Comparison of ENCODE assay signal across 14 cellular contexts in genomic region chr9:32069169-32069813, GRCh38.
DNase-seq lines count a peak whose midpoint lies in the region; ATAC-seq, FAIRE-seq and TF ChIP-seq lines count a peak whose summit lies in the region.
"Had no signal": no experiment of that assay in that cellular context is flagged by ENCODE, and none has a peak within 500 bp of the region (broad histone marks: within the 10 kb centered on the region; RNA-seq: fewer than 3 reads in every experiment).

No MANE protein-coding gene starts in this region.

- H3K27ac ChIP-seq in SK-N-SH (ENCODE audit: low read depth in 2 of 2, low read length in 1 of 2) (no peak overlapping the region), GM12878 (ENCODE audit: control insufficient read depth, insufficient read depth) (no peak overlapping the region)
- H3K27ac ChIP-seq: psoas muscle had no signal

- no peaks in the 10 kb centered on the region for H3K9me2 ChIP-seq in SK-N-SH

- TF ChIP-seq EP300 in SK-N-SH (IDR thresholded peaks at IDR 0.05; ENCODE audit: borderline replicate concordance in 1 of 2, low read depth in 1 of 2, low read length in 1 of 2) (no peak), GM12878 (IDR thresholded peaks at IDR 0.05; ENCODE audit: borderline replicate concordance in 1 of 2, control insufficient read depth in 1 of 2, low read depth in 2 of 2, low read length in 2 of 2) (no peak)

- DNase-seq in SK-N-SH (no peak), KBM-7 (peak; percentile 9), GM12878 (ENCODE audit: low read depth, low spot score) (no peak), putamen (ENCODE audit: low spot score) (no peak), iPS-NIHi7 (ENCODE audit: extremely low spot score) (no peak)
- no peak for DNase-seq in stimulated activated effector memory CD8-positive, alpha-beta T cell treated with anti-CD3 and anti-CD28 coated beads, Interleukin-12 subunit alpha, Interleukin-12 subunit beta, amount 100 ng/mL, for 72 hours (ENCODE audit: low spot score in 2 of 2)
- DNase-seq: caudate nucleus; foreskin fibroblast; NK-92 treated with Interleukin-12 subunit alpha and Interleukin-12 subunit beta, amount 100 ng/mL, for 24 hours; psoas muscle had no signal

- BruUV-seq in GM12878 (replicated peaks; lab: Mats Ljungman, UMichigan), result no TSS peak

- no peaks in the 10 kb centered on the region for H3K36me3 Mint-ChIP-seq in stimulated activated effector memory CD8-positive, alpha-beta T cell treated with anti-CD3 and anti-CD28 coated beads, Interleukin-12 subunit alpha, Interleukin-12 subunit beta, amount 100 ng/mL, for 72 hours

- H3F3A ChIP-seq in SK-N-SH (replicated peaks; ENCODE audit: insufficient read depth), result no peaks in the 10 kb centered on the region

- RAD21 ChIA-PET in GM12878 (lab: Charles Lee; ENCODE audit: unreplicated experiment), result interaction anchor here (1.1 kb wide), 1 partner anchor 960 kb away, joined by 3 read pairs; no protein-coding TSS in a partner anchor

- TF ChIP-seq RAD21 in SK-N-SH (IDR thresholded peaks at IDR 0.05; ENCODE audit: low read length), result no peak
- TF ChIP-seq RAD21 in GM12878 (IDR thresholded peaks at IDR 0.05; ENCODE audit: insufficient read depth, low read depth, low read length), result no peak

- H4K20me1 ChIP-seq in SK-N-SH (ENCODE audit: insufficient read depth), result no peaks in the 10 kb centered on the region
- H4K20me1 ChIP-seq in GM12878 (ENCODE audit: control insufficient read depth, insufficient read depth), result no peaks in the 10 kb centered on the region

- H3K9me3 Mint-ChIP-seq in stimulated activated effector memory CD8-positive, alpha-beta T cell treated with anti-CD3 and anti-CD28 coated beads, Interleukin-12 subunit alpha, Interleukin-12 subunit beta, amount 100 ng/mL, for 72 hours, result no peaks in the 10 kb centered on the region
- H3K9me3 Mint-ChIP-seq: activated T-helper 17 cell treated with anti-CD3 and anti-CD28 coated beads, Interleukin-2, amount 50 U/mL, for 72 hours had no signal

- intact Hi-C loops in GM12878 (cut with micrococcal nuclease; ENCODE audit: unreplicated experiment), result no loop called here

- H3K9ac ChIP-seq in SK-N-SH (no peak overlapping the region), GM12878 (ENCODE audit: control insufficient read depth, insufficient read depth, low read length) (no peak overlapping the region)

- H3K79me2 ChIP-seq in SK-N-SH (ENCODE audit: insufficient read depth) (no peaks in the 10 kb centered on the region), GM12878 (ENCODE audit: control insufficient read depth, insufficient read depth, low read length) (no peaks in the 10 kb centered on the region)

- H3K4me3 Mint-ChIP-seq in stimulated activated effector memory CD8-positive, alpha-beta T cell treated with anti-CD3 and anti-CD28 coated beads, Interleukin-12 subunit alpha, Interleukin-12 subunit beta, amount 100 ng/mL, for 72 hours, result no peak overlapping the region
- H3K4me3 Mint-ChIP-seq: activated T-helper 17 cell treated with anti-CD3 and anti-CD28 coated beads, Interleukin-2, amount 50 U/mL, for 72 hours had no signal

- in situ Hi-C loops in KBM-7 (cut with MboI; ENCODE audit: low pct_unique_long_range_greater_than_20kb, low sequenced_read_pairs) (no loop called here), GM12878 (cut with MboI) (no loop called here)

- H3K4me3 ChIP-seq in SK-N-SH (ENCODE audit: low read depth in 2 of 2, low read length in 1 of 2) (no peak overlapping the region), GM12878 (no peak overlapping the region)
- H3K4me3 ChIP-seq: K562, psoas muscle had no signal

- no peak overlapping the region for H3K27ac Mint-ChIP-seq in stimulated activated effector memory CD8-positive, alpha-beta T cell treated with anti-CD3 and anti-CD28 coated beads, Interleukin-12 subunit alpha, Interleukin-12 subunit beta, amount 100 ng/mL, for 72 hours
- H3K27ac Mint-ChIP-seq: activated T-helper 17 cell treated with anti-CD3 and anti-CD28 coated beads, Interleukin-2, amount 50 U/mL, for 72 hours had no signal

- no peak for TF ChIP-seq POLR2A in GM12878 (IDR thresholded peaks at IDR 0.05; ENCODE audit: low read depth, low read length)

- H2AFZ ChIP-seq in SK-N-SH (ENCODE audit: low read depth) (no peak overlapping the region), GM12878 (ENCODE audit: control insufficient read depth, low read depth, low read length) (no peak overlapping the region)

- no peaks in the 10 kb centered on the region for H3K4me1 Mint-ChIP-seq in stimulated activated effector memory CD8-positive, alpha-beta T cell treated with anti-CD3 and anti-CD28 coated beads, Interleukin-12 subunit alpha, Interleukin-12 subunit beta, amount 100 ng/mL, for 72 hours
- H3K4me1 Mint-ChIP-seq: activated T-helper 17 cell treated with anti-CD3 and anti-CD28 coated beads, Interleukin-2, amount 50 U/mL, for 72 hours had no signal

- CTCF ChIA-PET in SK-N-SH (lab: Yijun Ruan, JAX), result interaction anchor here (0.6 to 1.2 kb wide), 4 partner anchors 9 to 26 kb away, joined by 3 to 4 read pairs (median 4); no protein-coding TSS in a partner anchor
- CTCF ChIA-PET in GM12878 (lab: Yijun Ruan, JAX), result interaction anchor here (0.7 to 1.9 kb wide), 8 partner anchors 12 to 951 kb away, joined by 3 to 6 read pairs (median 3); no protein-coding TSS in a partner anchor

- ATAC-seq in SK-N-SH treated with all-trans-retinoic acid at 6 μM for 48 hours (no peak), GM12878 (peak; percentile 66), GM21526 (IDR thresholded peaks at IDR 0.05; ENCODE audit: low FRiP score, unreplicated experiment) (no peak)
- ATAC-seq in stimulated activated effector memory CD8-positive, alpha-beta T cell treated with anti-CD3 and anti-CD28 coated beads, Interleukin-12 subunit alpha, Interleukin-12 subunit beta, amount 100 ng/mL, for 72 hours, result peak; percentile 19
- ATAC-seq: activated T-helper 17 cell treated with anti-CD3 and anti-CD28 coated beads, Interleukin-2, amount 50 U/mL, for 72 hours; K562; psoas muscle had no signal

- WGBS in SK-N-SH (ENCODE audit: low lambda C conversion rate), result 31% methylated on average over 8 of the region's 9 CpGs
- 24% methylated on average over 9 of the region's 9 CpGs for WGBS in GM12878 (ENCODE audit: insufficient coverage, insufficient replicate concordance, low lambda C conversion rate, missing lambda C conversion rate)

- no peak overlapping the region for H3K4me2 ChIP-seq in SK-N-SH
- H3K4me2 ChIP-seq in GM12878 (ENCODE audit: control insufficient read depth, insufficient read depth), result no peak overlapping the region

- POLR2A ChIA-PET in SK-N-SH (lab: Yijun Ruan, JAX), result no interaction called here
- POLR2A ChIA-PET in GM12878 (lab: Charles Lee), result no interaction called here

- FAIRE-seq in GM12878 (lab: Jason Lieb, UNC), result no peak
- FAIRE-seq: K562 had no signal

- H3K27me3 ChIP-seq in SK-N-SH (ENCODE audit: insufficient read depth) (no peaks in the 10 kb centered on the region), GM12878 (replicated peaks in 1 of 2; ENCODE audit: control insufficient read depth in 2 of 2, insufficient read depth in 2 of 2, low read length in 1 of 2) (no peaks in the 10 kb centered on the region)

- TF ChIP-seq CTCF in SK-N-SH (IDR thresholded peaks at IDR 0.05) (peak; percentile 58), GM12878 (IDR thresholded peaks at IDR 0.05 in 2 of 3, conservative IDR thresholded peaks at IDR 0.05 in 1 of 3; ENCODE audit: control insufficient read depth in 2 of 3, extremely low read depth in 1 of 3, insufficient read depth in 1 of 3, low read depth in 3 of 3, low read length in 3 of 3) (peak; percentile 25 to 39 (median 30); a peak in 5 of 6 replicates)

- SMC1A ChIA-PET in GM12878 (lab: Charles Lee; ENCODE audit: uncharacterized antibody, unreplicated experiment), result no interaction called here

- H3K36me3 ChIP-seq in SK-N-SH (replicated peaks in 1 of 2; ENCODE audit: control insufficient read depth in 1 of 2, insufficient read depth in 2 of 2, low read length in 1 of 2) (no peaks in the 10 kb centered on the region), GM12878 (ENCODE audit: control insufficient read depth in 2 of 2, insufficient read depth in 2 of 2, low read length in 1 of 2) (no peaks in the 10 kb centered on the region)

- H3K4me1 ChIP-seq in SK-N-SH (ENCODE audit: control insufficient read depth in 1 of 2, insufficient read depth in 2 of 2, low read depth in 1 of 2, low read length in 1 of 2) (peaks cover 0 to 8% of the 10 kb centered on the region in 2 experiments; a peak in 2 of 4 replicates), GM12878 (ENCODE audit: control insufficient read depth, insufficient read depth, low read length) (no peaks in the 10 kb centered on the region)
- H3K4me1 ChIP-seq: psoas muscle had no signal

- H3K9me3 ChIP-seq in SK-N-SH, result no peaks in the 10 kb centered on the region
- H3K9me3 ChIP-seq in GM12878 (replicated peaks; ENCODE audit: control insufficient read depth, insufficient read depth, low read length), result no peaks in the 10 kb centered on the region
- H3K9me3 ChIP-seq: psoas muscle had no signal

TF ChIP-seq in SK-N-SH, 30 proteins besides CTCF, POLR2A, EP300 and RAD21 (continues in another document):
- TF ChIP-seq TEAD4 (IDR thresholded peaks at IDR 0.05; ENCODE audit: borderline replicate concordance, insufficient read depth) (no peak), RXRA (IDR thresholded peaks at IDR 0.05; ENCODE audit: borderline replicate concordance, low read depth) (no peak), RCOR1 (IDR thresholded peaks at IDR 0.05; ENCODE audit: low read length) (no peak), YY1 (IDR thresholded peaks at IDR 0.05; ENCODE audit: low read depth) (no peak), MEF2A (IDR thresholded peaks at IDR 0.05; ENCODE audit: borderline replicate concordance, low read depth) (no peak), CHD2 (IDR thresholded peaks at IDR 0.05; ENCODE audit: low read length, partially characterized antibody) (no peak)

TF ChIP-seq in SK-N-SH treated with all-trans-retinoic acid at 6 μM for 48 hours, 23 proteins besides CTCF, POLR2A, EP300 and RAD21 (continues in another document):
- TF ChIP-seq ZNF70 (CRISPR knock-in tag; IDR thresholded peaks at IDR 0.05) (no peak), ZNF565 (CRISPR knock-in tag; conservative IDR thresholded peaks at IDR 0.05; ENCODE audit: low read depth) (no peak), RARB (CRISPR knock-in tag; IDR thresholded peaks at IDR 0.05) (no peak), OSR1 (CRISPR knock-in tag; IDR thresholded peaks at IDR 0.05) (no peak)

TF ChIP-seq in GM12878, 131 proteins besides CTCF, POLR2A, EP300 and RAD21:
- TF ChIP-seq, protein P1, sequence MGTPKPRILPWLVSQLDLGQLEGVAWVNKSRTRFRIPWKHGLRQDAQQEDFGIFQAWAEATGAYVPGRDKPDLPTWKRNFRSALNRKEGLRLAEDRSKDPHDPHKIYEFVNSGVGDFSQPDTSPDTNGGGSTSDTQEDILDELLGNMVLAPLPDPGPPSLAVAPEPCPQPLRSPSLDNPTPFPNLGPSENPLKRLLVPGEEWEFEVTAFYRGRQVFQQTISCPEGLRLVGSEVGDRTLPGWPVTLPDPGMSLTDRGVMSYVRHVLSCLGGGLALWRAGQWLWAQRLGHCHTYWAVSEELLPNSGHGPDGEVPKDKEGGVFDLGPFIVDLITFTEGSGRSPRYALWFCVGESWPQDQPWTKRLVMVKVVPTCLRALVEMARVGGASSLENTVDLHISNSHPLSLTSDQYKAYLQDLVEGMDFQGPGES (IDR thresholded peaks at IDR 0.05), result no peak
- TF ChIP-seq SUZ12 (IDR thresholded peaks at IDR 0.05; ENCODE audit: unreplicated experiment) (no peak), YBX1 (IDR thresholded peaks at IDR 0.05) (no peak)

Comparison
In these comparisons a context has a peak if more than half of its experiments do, and no peak if none do; other contexts are left out.
1. ATAC-seq: peak in GM12878 (single experiment) and stimulated activated effector memory CD8-positive, alpha-beta T cell treated with anti-CD3 and anti-CD28 coated beads, Interleukin-12 subunit alpha, Interleukin-12 subunit beta, amount 100 ng/mL, for 72 hours (single experiment); none in SK-N-SH treated with all-trans-retinoic acid at 6 μM for 48 hours (single experiment) and GM21526 (single experiment).
2. Of the 26 proteins assayed by ChIP-seq in both GM12878 and SK-N-SH: peak only in GM12878: none; only in SK-N-SH: none; in both: CTCF; in neither: 25.